In genomic region chr2:225999692-226000091, GRCh38 we compare ENCODE assay signal across 18 cellular contexts.
DNase-seq lines count a peak whose midpoint lies in the region; ATAC-seq and TF ChIP-seq lines count a peak whose summit lies in the region.
"Had no signal": no experiment of that assay in that cellular context is flagged by ENCODE, and none has a peak within 500 bp of the region (broad histone marks: within the 10 kb centered on the region; RNA-seq: fewer than 3 reads in every experiment).

No MANE protein-coding gene starts in this region.

- no peaks in the 10 kb centered on the region for H3K79me2 ChIP-seq in PC-3 (ENCODE audit: low read length)

- in situ Hi-C loops in astrocyte of the spinal cord (cut with HindIII; ENCODE audit: low sequenced_read_pairs), result no loop called here

- H3K4me3 ChIP-seq in LNCaP clone FGC (ENCODE audit: low read depth, low read length), result no peak overlapping the region
- H3K4me3 ChIP-seq in astrocyte of the spinal cord (ENCODE audit: low read depth, low read length), result no peak overlapping the region
- no peak overlapping the region for H3K4me3 ChIP-seq in PC-3 (ENCODE audit: low read length)
- H3K4me3 ChIP-seq: Peyer's patch had no signal

- peaks cover 14% of the 10 kb centered on the region for H3K4me1 ChIP-seq in PC-3 (ENCODE audit: insufficient read depth, low read length)
- H3K4me1 ChIP-seq: BE2C, Peyer's patch had no signal

- no peaks in the 10 kb centered on the region for H3K9me2 ChIP-seq in PC-3 (replicated peaks; ENCODE audit: low read length)

- no peak for ATAC-seq in PC-3
- ATAC-seq: Right ventricle myocardium inferior had no signal

- CTCF ChIA-PET in PC-3 (lab: Charles Lee), result no interaction called here

- no peak for TF ChIP-seq CTCF in LNCaP clone FGC (IDR thresholded peaks at IDR 0.05; ENCODE audit: control insufficient read depth, extremely low read depth, insufficient read depth)
- no peak for TF ChIP-seq CTCF in astrocyte of the spinal cord (IDR thresholded peaks at IDR 0.05; ENCODE audit: low read depth, low read length)
- TF ChIP-seq CTCF in PC-3 (conservative IDR thresholded peaks at IDR 0.05; ENCODE audit: low read depth, low read length), result no peak

- no peaks in the 10 kb centered on the region for H3F3A ChIP-seq in PC-3 (ENCODE audit: low read length, unreplicated experiment)

- no peak overlapping the region for H3K9ac ChIP-seq in PC-3 (ENCODE audit: low read length)

- no peaks in the 10 kb centered on the region for H3K36me3 ChIP-seq in PC-3 (ENCODE audit: low read depth, low read length)
- H3K36me3 ChIP-seq: BE2C, Peyer's patch had no signal

- no TSS peak for BruUV-seq in PC-3 (replicated peaks; lab: Mats Ljungman, UMichigan)

- no peaks in the 10 kb centered on the region for H3K27me3 ChIP-seq in PC-3 (ENCODE audit: low read length)
- H3K27me3 ChIP-seq: BE2C, Peyer's patch had no signal

- POLR2A ChIA-PET in PC-3 (lab: Charles Lee; ENCODE audit: unreplicated experiment), result no interaction called here

- no peak overlapping the region for H3K27ac ChIP-seq in PC-3 (ENCODE audit: low read length)
- H3K27ac ChIP-seq: HL-60, Peyer's patch had no signal

- DNase-seq in LNCaP clone FGC (ENCODE audit: low read depth), result peak; percentile 35
- DNase-seq in astrocyte of the spinal cord (ENCODE audit: low read depth, low spot score), result peak; percentile 29
- DNase-seq in fibroblast of peridontal ligament (ENCODE audit: extremely low read depth), result peak; percentile 65
- peak; percentile 32 for DNase-seq in smooth muscle cell of the brain vasculature (ENCODE audit: low read depth, low spot score)
- DNase-seq in PC-3, result no peak
- DNase-seq in effector CD8-positive, alpha-beta T cell (lab: John Stamatoyannopoulos, UW), result no peak
- DNase-seq in cardiac septum (ENCODE audit: low spot score), result no peak
- DNase-seq: BE2C; Calu3; CD4-positive, alpha-beta T cell; DMS79; HCEC 1CT; Kasumi-1; NCI-H1417 treated with DMSO at 0.1 percent for 48 hours; NCI-H1930; Peyer's patch had no signal

- H4K20me1 ChIP-seq in PC-3 (ENCODE audit: low read length), result no peaks in the 10 kb centered on the region

- intact Hi-C loops in PC-3 (cut with micrococcal nuclease) (no loop called here), cardiac septum (cut with DNase I) (no loop called here)

- H3K9me3 ChIP-seq in PC-3 (ENCODE audit: low read length), result no peaks in the 10 kb centered on the region
- H3K9me3 ChIP-seq: BE2C, Peyer's patch had no signal

- no peak overlapping the region for H2AFZ ChIP-seq in PC-3 (ENCODE audit: low read length)

- H3K4me2 ChIP-seq in PC-3 (ENCODE audit: low read length), result no peak overlapping the region

Comparison
In these comparisons a context has a peak if more than half of its experiments do, and no peak if none do; other contexts are left out.
1. DNase-seq: peak in LNCaP clone FGC (single experiment), astrocyte of the spinal cord (single experiment), fibroblast of peridontal ligament (single experiment) and smooth muscle cell of the brain vasculature (single experiment); none in PC-3 (single experiment), effector CD8-positive, alpha-beta T cell (single experiment) and cardiac septum (single experiment).